In the genomic region with DNA sequence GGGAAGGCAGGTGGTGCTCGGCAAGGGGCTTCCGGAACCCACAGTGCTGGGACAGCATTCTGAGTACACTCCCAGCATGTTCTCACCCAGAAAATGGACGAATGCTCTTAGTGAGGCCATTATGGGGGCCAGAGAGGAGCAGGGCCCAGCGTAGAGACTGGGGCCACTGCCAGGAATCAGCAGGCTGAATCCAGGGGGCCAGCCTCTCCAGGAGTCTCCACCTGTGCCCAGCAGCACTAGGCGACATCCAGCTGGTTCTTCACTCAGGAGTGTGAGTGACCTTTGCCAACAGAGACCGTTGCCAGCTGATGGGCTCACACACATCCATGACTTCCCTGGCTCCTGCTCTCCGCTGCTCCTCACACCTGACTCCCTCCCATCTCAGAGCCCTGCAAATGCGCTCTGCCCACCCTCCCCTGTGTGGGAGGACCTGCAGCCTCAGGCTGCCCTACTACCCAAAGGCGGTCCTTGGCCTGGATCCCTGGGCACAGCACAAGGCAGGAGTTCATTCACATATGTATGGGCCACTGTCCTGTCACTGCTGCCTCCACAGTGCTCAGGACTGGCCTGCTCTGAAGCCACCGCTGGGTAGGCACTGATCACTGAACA, we compare ENCODE assay signal across 16 cellular contexts. TPM values are rescaled to one million over a fixed set of nuclear protein-coding genes. Genes with fewer than 3 reads are reported as not detected.
DNase-seq lines count a peak whose midpoint lies in the region; ATAC-seq and TF ChIP-seq lines count a peak whose summit lies in the region.
"Had no signal": no experiment of that assay in that cellular context is flagged by ENCODE, and none has a peak within 500 bp of the region (broad histone marks: within the 10 kb centered on the region; RNA-seq: fewer than 3 reads in every experiment).

No MANE protein-coding gene starts in this region.

- H3K9me3 ChIP-seq in vagina (no peaks in the 10 kb centered on the region), upper lobe of left lung (no peaks in the 10 kb centered on the region)
- H3K9me3 ChIP-seq: A549 had no signal

- H3K4me1 Mint-ChIP-seq in neural crest cell = peaks cover 50% of the 10 kb centered on the region

- H3K27ac ChIP-seq in vagina (peak overlapping the region; percentile 92), upper lobe of left lung (peak overlapping the region in 1 of 4 donors; percentile 42)
- H3K27ac ChIP-seq: A549, parathyroid adenoma had no signal

- H3K4me3 ChIP-seq in vagina (no peak overlapping the region), upper lobe of left lung (no peak overlapping the region)
- H3K4me3 ChIP-seq: A549 had no signal

- peak overlapping the region; percentile 87 for H3K4me3 Mint-ChIP-seq in neural crest cell
- H3K4me3 Mint-ChIP-seq: CD4-positive, CD25-positive, alpha-beta regulatory T cell; central memory CD8-positive, alpha-beta T cell had no signal

- peaks cover 0 to 25% of the 10 kb centered on the region in 2 donors for H3K36me3 ChIP-seq in vagina
- H3K36me3 ChIP-seq in upper lobe of left lung = peaks cover 0 to 30% (median 23%) of the 10 kb centered on the region in 4 donors

- H3K36me3 Mint-ChIP-seq in neural crest cell (ENCODE audit: low read depth) = no peaks in the 10 kb centered on the region
- H3K36me3 Mint-ChIP-seq: CD4-positive, CD25-positive, alpha-beta regulatory T cell had no signal

- ATAC-seq in left ventricle myocardium superior (peak; percentile 5), Right ventricle myocardium inferior (no peak), GM21717 (IDR thresholded peaks at IDR 0.05; ENCODE audit: unreplicated experiment) (no peak), upper lobe of left lung (ENCODE audit: low FRiP score in 2 of 2) (no peak)
- ATAC-seq: A549 had no signal

- peak; percentile 44 for DNase-seq in left ventricle myocardium superior
- no peak for DNase-seq in Right ventricle myocardium inferior (ENCODE audit: missing footprints)
- peak; percentile 83 for DNase-seq in cerebellum (ENCODE audit: low spot score)
- no peak for DNase-seq in neural crest cell (ENCODE audit: low read depth, low spot score)
- no peak for DNase-seq in vagina (ENCODE audit: extremely low spot score in 2 of 2)
- no peak for DNase-seq in foreskin melanocyte
- DNase-seq in upper lobe of left lung = no peak
- DNase-seq: activated CD4-positive, alpha-beta T cell treated with anti-CD3 and anti-CD28 coated beads for 4 hours; activated T-cell treated with anti-CD3 and anti-CD28 coated beads for 4 hours; CD4-positive, CD25-positive, alpha-beta regulatory T cell; glutamatergic neuron; Kasumi-1 had no signal

- H3K9me3 Mint-ChIP-seq in neural crest cell = no peaks in the 10 kb centered on the region
- H3K9me3 Mint-ChIP-seq: central memory CD8-positive, alpha-beta T cell had no signal

- 86% methylated on average over 5 to 9 of the region's 10 CpGs for WGBS in upper lobe of left lung, 2 donors

- peaks cover 4% of the 10 kb centered on the region for H3K27me3 Mint-ChIP-seq in neural crest cell (ENCODE audit: low read depth)

- H3K4me1 ChIP-seq in vagina = peaks cover 63% of the 10 kb centered on the region
- H3K4me1 ChIP-seq in upper lobe of left lung = peaks cover 21 to 58% (median 34%) of the 10 kb centered on the region in 4 donors

- TF ChIP-seq EP300 in upper lobe of left lung (IDR thresholded peaks at IDR 0.05) = no peak

- TF ChIP-seq POLR2A in vagina (IDR thresholded peaks at IDR 0.05) (no peak), upper lobe of left lung (IDR thresholded peaks at IDR 0.05) (no peak)

- H3K27me3 ChIP-seq in vagina (no peaks in the 10 kb centered on the region), upper lobe of left lung (no peaks in the 10 kb centered on the region)

- peak overlapping the region; percentile 98 for H3K27ac Mint-ChIP-seq in neural crest cell (ENCODE audit: unreplicated experiment)
- H3K27ac Mint-ChIP-seq: CD4-positive, CD25-positive, alpha-beta regulatory T cell had no signal

- no peak for TF ChIP-seq CTCF in neural crest cell (conservative IDR thresholded peaks at IDR 0.05)
- TF ChIP-seq CTCF in vagina (IDR thresholded peaks at IDR 0.05) = no peak
- no peak for TF ChIP-seq CTCF in upper lobe of left lung (IDR thresholded peaks at IDR 0.05)

- intact Hi-C loops in left ventricle myocardium superior (cut with micrococcal nuclease) (no loop called here), Right ventricle myocardium inferior (cut with DNase I) (no loop called here), vagina (cut with DNase I) (no loop called here)

RNA-seq across cellular contexts. Expression of gene RHBDF1, which starts 5.1 kb away (rescaled TPM):
- total RNA-seq in left ventricle myocardium superior = 20.0 TPM
- total RNA-seq in Right ventricle myocardium inferior = 24.5 TPM
- total RNA-seq in cerebellum = 5.3 TPM
- total RNA-seq in neural crest cell = 46.5 TPM in 2 replicates
- total RNA-seq in vagina = 86.9 TPM
- 100 to 1,000 TPM in 1 of 6 donors, 10 to 100 TPM in 5; 24.4 to 110 (median 46.3) TPM for total RNA-seq in upper lobe of left lung

RNA-seq across cellular contexts. Expression of gene MPG, which starts 10.7 kb away (rescaled TPM):
- total RNA-seq in left ventricle myocardium superior (31.2 TPM), Right ventricle myocardium inferior (37.2 TPM), cerebellum (27.5 TPM), neural crest cell (47.7 and 50.0 TPM in 2 replicates), vagina (124 TPM), upper lobe of left lung (10 to 100 TPM; 52.6 to 99.0 (median 71.7) TPM)

RNA-seq across cellular contexts. Expression of gene SNRNP25, which starts 13.7 kb away (rescaled TPM):
- total RNA-seq in left ventricle myocardium superior (72.8 TPM), Right ventricle myocardium inferior (80.7 TPM), cerebellum (13.0 TPM), neural crest cell (79.1 and 85.6 TPM in 2 replicates), vagina (15.0 TPM), upper lobe of left lung (10 to 100 TPM in 5 of 6 donors, 1 to 10 TPM in 1; 6.9 to 26.2 (median 16.0) TPM)

RNA-seq across cellular contexts. Expression of gene POLR3K, which starts 13.9 kb away (rescaled TPM):
- total RNA-seq in left ventricle myocardium superior = 12.9 TPM
- 11.3 TPM for total RNA-seq in Right ventricle myocardium inferior
- 3.4 TPM for total RNA-seq in cerebellum
- 35.8 and 36.7 TPM in 2 replicates for total RNA-seq in neural crest cell
- total RNA-seq in vagina = 12.8 TPM
- total RNA-seq in upper lobe of left lung = 10 to 100 TPM in 2 of 6 donors, 1 to 10 TPM in 4; 4.2 to 15.7 (median 6.6) TPM

Comparison
In these comparisons a context has a peak if more than half of its experiments do, and no peak if none do; other contexts are left out.
1. DNase-seq: peak in left ventricle myocardium superior (single experiment) and cerebellum (single experiment); none in Right ventricle myocardium inferior (single experiment), neural crest cell (single experiment), vagina (0 of 2), foreskin melanocyte (single experiment) and upper lobe of left lung (0 of 2).